ENCODE assay signal across 13 cellular contexts in the genomic region with DNA sequence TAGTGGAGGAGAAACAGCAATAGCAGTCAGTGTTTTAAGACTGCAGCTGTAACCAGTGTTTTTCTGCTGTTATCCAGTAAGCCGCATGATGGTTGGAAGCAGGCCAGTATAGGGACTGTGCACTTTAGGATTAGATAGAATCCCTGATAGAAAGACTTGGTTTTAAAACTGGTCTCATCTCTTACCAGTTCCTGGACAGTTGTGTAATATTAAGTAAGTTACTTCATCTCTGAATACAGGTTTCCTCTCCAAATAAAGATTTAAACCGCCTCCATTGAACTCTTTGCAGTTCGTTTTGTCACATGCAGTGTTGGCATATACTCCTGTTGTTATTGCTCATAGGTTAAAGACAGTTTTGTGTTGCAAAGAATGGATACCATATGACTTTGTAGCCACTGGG. TPM values are rescaled to one million over a fixed set of nuclear protein-coding genes. Genes with fewer than 3 reads are reported as not detected.
DNase-seq lines count a peak whose midpoint lies in the region; ATAC-seq, FAIRE-seq and TF ChIP-seq lines count a peak whose summit lies in the region.
"Had no signal": no experiment of that assay in that cellular context is flagged by ENCODE, and none has a peak within 500 bp of the region (broad histone marks: within the 10 kb centered on the region; RNA-seq: fewer than 3 reads in every experiment).

No MANE protein-coding gene starts in this region.

- H3K9me3 Mint-ChIP-seq in CD14-positive monocyte = no peaks in the 10 kb centered on the region
- H3K9me3 Mint-ChIP-seq: naive B cell had no signal

- peak overlapping the region in 1 of 7 donors; percentile 32 for H3K27ac Mint-ChIP-seq in CD14-positive monocyte

- no peak overlapping the region for H3K4me3 ChIP-seq in cardiac fibroblast (replicated peaks in 1 of 2; ENCODE audit: low read depth in 2 of 2, low read length in 2 of 2)
- no peak overlapping the region for H3K4me3 ChIP-seq in neutrophil (ENCODE audit: low read depth in 1 of 2, low read length in 1 of 2)
- H3K4me3 ChIP-seq: heart left ventricle had no signal

- no peaks in the 10 kb centered on the region for H3K27me3 ChIP-seq in neutrophil
- H3K27me3 ChIP-seq: heart left ventricle had no signal

- no peaks in the 10 kb centered on the region for H3K36me3 ChIP-seq in neutrophil
- H3K36me3 ChIP-seq: heart left ventricle had no signal

- no peak for TF ChIP-seq CTCF in cardiac fibroblast (IDR thresholded peaks at IDR 0.05; ENCODE audit: low read depth, low read length)
- no peak for TF ChIP-seq CTCF in neutrophil (IDR thresholded peaks at IDR 0.05)
- TF ChIP-seq CTCF in CD14-positive monocyte (IDR thresholded peaks at IDR 0.05) = no peak

- no peak overlapping the region for H3K4me3 Mint-ChIP-seq in CD14-positive monocyte

- peak overlapping the region; percentile 37 for H3K27ac ChIP-seq in neutrophil
- H3K27ac ChIP-seq: heart left ventricle had no signal

- TF ChIP-seq POLR2A in H54 (IDR thresholded peaks at IDR 0.05; ENCODE audit: low read depth, low read length) = no peak

- intact Hi-C loops in CD14-positive monocyte (cut with micrococcal nuclease) = no loop called here

- H3K27me3 Mint-ChIP-seq in CD14-positive monocyte (ENCODE audit: low read depth in 3 of 3) = peaks cover 0 to 1% (median 0%) of the 10 kb centered on the region in 3 donors
- H3K27me3 Mint-ChIP-seq: naive B cell had no signal

- ATAC-seq in HG02798 (IDR thresholded peaks at IDR 0.05; ENCODE audit: poor library complexity, unreplicated experiment) = no peak

- peaks cover 64% of the 10 kb centered on the region for H3K4me1 Mint-ChIP-seq in CD14-positive monocyte

- peak; percentile 93 for FAIRE-seq in H54 (lab: Jason Lieb, UNC)

- H3K4me1 ChIP-seq in neutrophil (ENCODE audit: control insufficient read depth in 1 of 2, insufficient read depth in 1 of 2, low read depth in 1 of 2, low read length in 1 of 2) = peaks cover 21 to 25% of the 10 kb centered on the region in 2 experiments

- DNase-seq in H54 (ENCODE audit: insufficient read length, low spot score) (no peak), NCI-H69 (lab: John Stamatoyannopoulos, UW) (peak; percentile 24), cardiac fibroblast (ENCODE audit: low read depth in 2 of 2) (peak; percentile 55 to 63), COLO668 (lab: John Stamatoyannopoulos, UW; ENCODE audit: unreplicated experiment) (no peak), CD14-positive monocyte (ENCODE audit: low spot score) (no peak)
- no peak for DNase-seq in effector CD4-positive, alpha-beta T cell
- DNase-seq: heart left ventricle; naive B cell; NCI-H1417; stimulated activated CD4-positive, alpha-beta T cell treated with anti-CD3 and anti-CD28 coated beads, Interleukin-4, amount 100 ng/mL, for 24 hours; trophoblast cell had no signal

- no peaks in the 10 kb centered on the region for H3K9me3 ChIP-seq in neutrophil
- H3K9me3 ChIP-seq: heart left ventricle had no signal

- no peaks in the 10 kb centered on the region for H3K36me3 Mint-ChIP-seq in CD14-positive monocyte
- H3K36me3 Mint-ChIP-seq: naive B cell had no signal

RNA-seq across cellular contexts. Expression of a gene that starts 25.6 kb away (rescaled TPM):
- polyA plus RNA-seq in CD14-positive monocyte = 1 to 10 TPM; 5.3 to 9.7 TPM

Comparison
In these comparisons a context has a peak if more than half of its experiments do, and no peak if none do; other contexts are left out.
1. DNase-seq: peak in NCI-H69 (single experiment) and cardiac fibroblast (2 of 2); none in H54 (single experiment), COLO668 (single experiment), effector CD4-positive, alpha-beta T cell (single experiment) and CD14-positive monocyte (single experiment).